In genomic region chr7:37234928-37235327, GRCh38 we compare ENCODE assay signal across 8 cellular contexts.
A peak's percentile ranks its signal among the peaks of the same experiment; 100 is the strongest.
DNase-seq lines count a peak whose midpoint lies in the region; ATAC-seq and TF ChIP-seq lines count a peak whose summit lies in the region.

No MANE protein-coding gene starts in this region.

- H3K9me3 ChIP-seq in OCI-LY1 (ENCODE audit: low read length): no peaks in the 10 kb centered on the region

- H3K4me3 Mint-ChIP-seq in activated CD8-positive, alpha-beta memory T cell treated with anti-CD3 and anti-CD28 coated beads, Interleukin-2, amount 10 ng/mL, durations not matched to agents 7 days and 5 days: no peak overlapping the region

- H3K79me2 ChIP-seq in OCI-LY1 (ENCODE audit: insufficient read depth, low read length): no peaks in the 10 kb centered on the region; the same call in 1 of the 2 replicates

- no peak overlapping the region for H2AFZ ChIP-seq in OCI-LY1 (ENCODE audit: low read length)

- peaks cover 58% of the 10 kb centered on the region for H3K36me3 ChIP-seq in OCI-LY1 (ENCODE audit: insufficient read depth, low read length)

- H3K4me1 ChIP-seq in OCI-LY1 (ENCODE audit: insufficient read depth, low read length, severe bottlenecking): no peaks in the 10 kb centered on the region

- no peak overlapping the region for H3K27ac ChIP-seq in OCI-LY1 (ENCODE audit: low read depth, low read length, poor library complexity, severe bottlenecking)

- no peaks in the 10 kb centered on the region for H4K20me1 ChIP-seq in OCI-LY1 (ENCODE audit: insufficient read depth, low read length)

- no peak for DNase-seq in activated CD8-positive, alpha-beta memory T cell treated with anti-CD3 and anti-CD28 coated beads, Interleukin-2, amount 10 ng/mL, durations not matched to agents 7 days and 5 days
- DNase-seq in activated CD8-positive, alpha-beta memory T cell treated with anti-CD3 and anti-CD28 coated beads, Interleukin-2, amount 50 U/mL, for 48 hours: no peak
- DNase-seq in epithelial cell of proximal tubule (ENCODE audit: low read depth) (no peak), retina (peak; percentile 31)

- no peaks in the 10 kb centered on the region; the same call in 1 of the 2 replicates for H3F3A ChIP-seq in OCI-LY1 (ENCODE audit: insufficient read depth, low read length)

- no peak overlapping the region for H3K9ac ChIP-seq in OCI-LY1 (ENCODE audit: low read length)

- H3K27me3 ChIP-seq in OCI-LY1 (ENCODE audit: insufficient read depth, low read length): no peaks in the 10 kb centered on the region

- H3K4me2 ChIP-seq in OCI-LY1 (ENCODE audit: low read length): no peak overlapping the region

- H3K27ac Mint-ChIP-seq in activated CD8-positive, alpha-beta memory T cell treated with anti-CD3 and anti-CD28 coated beads, Interleukin-2, amount 10 ng/mL, durations not matched to agents 7 days and 5 days: peak overlapping the region; percentile 2

- no peaks in the 10 kb centered on the region for H3K27me3 Mint-ChIP-seq in activated CD8-positive, alpha-beta memory T cell treated with anti-CD3 and anti-CD28 coated beads, Interleukin-2, amount 10 ng/mL, durations not matched to agents 7 days and 5 days

- CTCF ChIA-PET in activated CD8-positive, alpha-beta memory T cell treated with anti-CD3 and anti-CD28 coated beads, Interleukin-2, amount 10 ng/mL, durations not matched to agents 7 days and 5 days (lab: Charles Lee): interaction anchor here (1.1 to 4.3 kb wide), 11 partner anchors 9 to 794 kb away, joined by 3 to 20 read pairs (median 4); no protein-coding TSS in a partner anchor

- H3K36me3 Mint-ChIP-seq in activated CD8-positive, alpha-beta memory T cell treated with anti-CD3 and anti-CD28 coated beads, Interleukin-2, amount 10 ng/mL, durations not matched to agents 7 days and 5 days: peaks cover 10% of the 10 kb centered on the region

- H3K4me3 ChIP-seq in OCI-LY1 (ENCODE audit: low read depth, low read length, poor library complexity, severe bottlenecking) (no peak overlapping the region), epithelial cell of proximal tubule (ENCODE audit: low read depth, low read length) (no peak overlapping the region)

- H3K4me1 Mint-ChIP-seq in activated CD8-positive, alpha-beta memory T cell treated with anti-CD3 and anti-CD28 coated beads, Interleukin-2, amount 10 ng/mL, durations not matched to agents 7 days and 5 days: peaks cover 3% of the 10 kb centered on the region

- TF ChIP-seq CTCF in OCI-LY1 (IDR thresholded peaks at IDR 0.05; ENCODE audit: low read length) (peak; percentile 86), epithelial cell of proximal tubule (conservative IDR thresholded peaks at IDR 0.05; ENCODE audit: low read depth, low read length) (peak; percentile 80)

- no peaks in the 10 kb centered on the region for H3K9me2 ChIP-seq in OCI-LY1 (ENCODE audit: low read depth, low read length)

- no peaks in the 10 kb centered on the region for H3K9me3 Mint-ChIP-seq in activated CD8-positive, alpha-beta memory T cell treated with anti-CD3 and anti-CD28 coated beads, Interleukin-2, amount 10 ng/mL, durations not matched to agents 7 days and 5 days (ENCODE audit: low read depth)

- no peak for ATAC-seq in activated CD8-positive, alpha-beta memory T cell treated with anti-CD3 and anti-CD28 coated beads, Interleukin-2, amount 10 ng/mL, durations not matched to agents 7 days and 5 days
- ATAC-seq in GM21786 (IDR thresholded peaks at IDR 0.05; ENCODE audit: unreplicated experiment) (no peak), HG02610 (IDR thresholded peaks at IDR 0.05; ENCODE audit: unreplicated experiment) (no peak), GM18868 (IDR thresholded peaks at IDR 0.05; ENCODE audit: unreplicated experiment) (no peak)
